In genomic region chr2:151071906-151072305, GRCh38 we compare ENCODE assay signal across 19 cellular contexts.
A peak's percentile ranks its signal among the peaks of the same experiment; 100 is the strongest.
DNase-seq lines count a peak whose midpoint lies in the region; ATAC-seq and TF ChIP-seq lines count a peak whose summit lies in the region.
"Had no signal": no experiment of that assay in that cellular context is flagged by ENCODE, and none has a peak within 500 bp of the region (broad histone marks: within the 10 kb centered on the region; RNA-seq: fewer than 3 reads in every experiment).

No MANE protein-coding gene starts in this region.

- no peaks in the 10 kb centered on the region for H3K27me3 ChIP-seq in HUES64 (ENCODE audit: insufficient read depth, low read length)
- H3K27me3 ChIP-seq in mesenchymal stem cell (ENCODE audit: control insufficient read depth in 1 of 2, insufficient read depth in 1 of 2, low read length in 2 of 2) = no peaks in the 10 kb centered on the region
- no peaks in the 10 kb centered on the region for H3K27me3 ChIP-seq in foreskin keratinocyte

- no peak overlapping the region for H2BK15ac ChIP-seq in mesenchymal stem cell (ENCODE audit: low read depth, poor library complexity, severe bottlenecking)

- H3K79me1 ChIP-seq in mesenchymal stem cell (replicated peaks; ENCODE audit: low read length, poor library complexity, severe bottlenecking) = no peaks in the 10 kb centered on the region

- H3K9me3 ChIP-seq in HUES64 (ENCODE audit: insufficient read depth, low read depth, low read length) (0 out of 2 replicates have a peak, but pooled peaks cover 8% of the 10 kb centered on the region), mesenchymal stem cell (ENCODE audit: control insufficient read depth, low read length) (peaks cover 4% of the 10 kb centered on the region)
- H3K9me3 ChIP-seq: HAP-1 had no signal

- H3K27me3 Mint-ChIP-seq in WTC11 (ENCODE audit: low read depth) = no peaks in the 10 kb centered on the region

- H3K27ac Mint-ChIP-seq in WTC11 = 0 out of 2 replicates have a peak overlapping the region, but pooled peaks have one; percentile 42
- H3K27ac Mint-ChIP-seq: B cell; CD4-positive, alpha-beta memory T cell; HFFc6 had no signal

- H2BK12ac ChIP-seq in mesenchymal stem cell (ENCODE audit: low read length in 2 of 2) = no peak overlapping the region

- no peak overlapping the region for H3K9ac ChIP-seq in HUES64 (ENCODE audit: low read depth, low read length)
- H3K9ac ChIP-seq in mesenchymal stem cell (ENCODE audit: low read length) = peak overlapping the region; percentile 66

- CTCF ChIA-PET in WTC11 (lab: Charles Lee) = interaction anchor here (0.9 to 1.4 kb wide), 3 partner anchors 90 to 524 kb away, joined by 4 to 10 read pairs (median 10); no protein-coding TSS in a partner anchor

- H3K4me3 Mint-ChIP-seq in WTC11 = no peak overlapping the region
- H3K4me3 Mint-ChIP-seq: B cell; CD4-positive, alpha-beta memory T cell; HFFc6 had no signal

- no peak overlapping the region for H4K91ac ChIP-seq in mesenchymal stem cell (ENCODE audit: low read length)

- POLR2A ChIA-PET in WTC11 (lab: Charles Lee) = no interaction called here

- peaks cover 28% of the 10 kb centered on the region for H3K36me3 Mint-ChIP-seq in WTC11
- H3K36me3 Mint-ChIP-seq: CD4-positive, alpha-beta memory T cell had no signal

- no peak overlapping the region for H2AFZ ChIP-seq in mesenchymal stem cell (ENCODE audit: low read depth, low read length)

- H3K9me3 Mint-ChIP-seq in WTC11 = peaks cover 29% of the 10 kb centered on the region
- H3K9me3 Mint-ChIP-seq: HFFc6 had no signal

- H3K4ac ChIP-seq in mesenchymal stem cell (ENCODE audit: low read depth in 1 of 2, low read length in 2 of 2) = no peak overlapping the region

- TF ChIP-seq CTCF in WTC11 (IDR thresholded peaks at IDR 0.05) = no peak
- no peak for TF ChIP-seq CTCF in foreskin keratinocyte (conservative IDR thresholded peaks at IDR 0.05)

- peak; percentile 17 for DNase-seq in ELR (ENCODE audit: low read depth)
- no peak for DNase-seq in WTC11 (ENCODE audit: low spot score)
- no peak for DNase-seq in mesenchymal stem cell
- DNase-seq in foreskin keratinocyte = no peak
- no peak for DNase-seq in cerebellum (ENCODE audit: low spot score)
- DNase-seq: 8988T; CD4-positive, alpha-beta memory T cell; DMS153; DND-41; GF-D8; GOT3; KBM-7 had no signal

- ATAC-seq in WTC11 (no peak), GM21619 (IDR thresholded peaks at IDR 0.05; ENCODE audit: unreplicated experiment) (no peak), foreskin keratinocyte (no peak), GM18907 (IDR thresholded peaks at IDR 0.05; ENCODE audit: unreplicated experiment) (no peak)

- no peak overlapping the region for H4K8ac ChIP-seq in mesenchymal stem cell (ENCODE audit: low read length)

- no peak overlapping the region for H3K4me3 ChIP-seq in HUES64 (ENCODE audit: low read length)
- no peak overlapping the region for H3K4me3 ChIP-seq in mesenchymal stem cell (ENCODE audit: insufficient read depth in 1 of 2, low read depth in 1 of 2, low read length in 2 of 2)
- H3K4me3 ChIP-seq: HAP-1 had no signal

- H3K23ac ChIP-seq in mesenchymal stem cell (ENCODE audit: low read length in 2 of 2) = no peak overlapping the region

- H2AK5ac ChIP-seq in mesenchymal stem cell (ENCODE audit: low read length, severe bottlenecking) = no peak overlapping the region

- H3K27ac ChIP-seq in HUES64 (ENCODE audit: low read depth, low read length) (peak overlapping the region; percentile 36; the same call in 1 of the 2 replicates), mesenchymal stem cell (ENCODE audit: low read length, poor library complexity, severe bottlenecking) (no peak overlapping the region), foreskin keratinocyte (no peak overlapping the region)
- H3K27ac ChIP-seq: C4-2B had no signal

- H2BK5ac ChIP-seq in mesenchymal stem cell (ENCODE audit: low read depth, low read length, poor library complexity, severe bottlenecking) = no peak overlapping the region

- WGBS in HUES64 = no CpG with 5 or more reads among the region's 1 CpG
- WGBS in mesenchymal stem cell = no CpG with 5 or more reads among the region's 1 CpG

- H3K14ac ChIP-seq in mesenchymal stem cell (ENCODE audit: low read length in 2 of 2) = no peak overlapping the region

- H3K4me1 ChIP-seq in HUES64 (ENCODE audit: insufficient read depth, low read length) (peaks cover 26% of the 10 kb centered on the region), mesenchymal stem cell (ENCODE audit: control insufficient read depth, insufficient read depth, low read depth, low read length) (no peaks in the 10 kb centered on the region), foreskin keratinocyte (peaks cover 5% of the 10 kb centered on the region)

- H3K18ac ChIP-seq in mesenchymal stem cell (ENCODE audit: low read depth in 1 of 2, low read length in 2 of 2) = no peak overlapping the region

- peaks cover 30% of the 10 kb centered on the region for H3K4me1 Mint-ChIP-seq in WTC11
- H3K4me1 Mint-ChIP-seq: B cell; CD4-positive, alpha-beta memory T cell had no signal

- no peak overlapping the region for H3K4me2 ChIP-seq in mesenchymal stem cell (ENCODE audit: low read length, poor library complexity, severe bottlenecking)

- H2BK120ac ChIP-seq in mesenchymal stem cell (ENCODE audit: low read depth, low read length) = no peak overlapping the region

- H3K36me3 ChIP-seq in HUES64 (ENCODE audit: insufficient read depth, low read length) (no peaks in the 10 kb centered on the region), mesenchymal stem cell (ENCODE audit: control insufficient read depth in 1 of 2, insufficient read depth in 2 of 2, low read depth in 1 of 2, low read length in 2 of 2) (no peaks in the 10 kb centered on the region)
- H3K36me3 ChIP-seq: HAP-1 had no signal

TF ChIP-seq in WTC11, 78 proteins besides CTCF, POLR2A, EP300 and RAD21 (continues in another document):
- TF ChIP-seq TP53 (CRISPR knock-in tag; IDR thresholded peaks at IDR 0.05) (no peak), ZNF317 (CRISPR knock-in tag; IDR thresholded peaks at IDR 0.05; ENCODE audit: borderline replicate concordance, low read depth) (no peak), SP1 (CRISPR knock-in tag; conservative IDR thresholded peaks at IDR 0.05) (no peak), ZNF396 (CRISPR knock-in tag; IDR thresholded peaks at IDR 0.05; ENCODE audit: borderline replicate concordance) (no peak), ZNF281 (CRISPR knock-in tag; IDR thresholded peaks at IDR 0.05) (no peak), SMAD3 (CRISPR knock-in tag; IDR thresholded peaks at IDR 0.05; ENCODE audit: borderline replicate concordance) (no peak), ZNF416 (CRISPR knock-in tag; IDR thresholded peaks at IDR 0.05) (no peak), ERG (CRISPR knock-in tag; IDR thresholded peaks at IDR 0.05) (no peak), USF2 (CRISPR knock-in tag; IDR thresholded peaks at IDR 0.05) (no peak), ZNF423 (CRISPR knock-in tag; IDR thresholded peaks at IDR 0.05) (no peak)
